ENCODE assay signal across 1 cellular context in the genomic region with DNA sequence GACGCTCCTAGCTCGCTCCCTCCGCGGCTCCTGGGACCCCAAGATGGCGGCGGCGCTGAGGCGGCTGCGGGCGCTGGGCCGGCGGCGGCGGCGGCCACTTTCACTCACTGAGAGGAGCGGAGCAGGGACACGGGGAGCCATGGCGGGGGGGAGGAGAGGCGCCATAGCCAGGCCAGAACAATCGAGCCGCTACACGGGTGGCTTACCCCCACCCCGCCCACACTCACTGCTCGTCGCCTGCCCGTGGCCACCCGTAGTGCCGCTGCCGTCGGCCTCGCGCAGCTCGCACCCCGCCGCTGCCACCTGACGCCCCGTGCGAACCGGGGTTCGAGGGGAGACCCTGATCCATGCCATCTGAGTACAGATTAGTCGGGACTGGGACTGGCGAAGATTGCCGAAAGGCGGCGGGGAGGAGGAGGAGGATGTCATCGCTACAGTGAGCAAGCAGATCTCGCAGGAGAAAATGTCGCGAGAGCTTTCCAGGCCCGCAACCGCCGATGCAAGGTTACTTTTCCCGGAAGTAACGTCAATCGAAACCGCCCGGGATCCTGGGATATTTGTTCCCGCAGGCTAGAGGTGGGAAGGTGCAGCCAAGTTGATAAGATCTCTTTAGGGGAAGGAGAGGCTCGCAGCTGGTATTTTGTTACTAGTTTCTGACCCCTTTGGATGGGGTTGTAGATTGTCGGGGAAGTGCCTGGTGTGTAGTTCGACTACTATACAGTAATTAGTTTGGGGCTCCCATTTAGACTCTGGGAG.
TF ChIP-seq lines count a peak whose summit lies in the region.

A gene with protein sequence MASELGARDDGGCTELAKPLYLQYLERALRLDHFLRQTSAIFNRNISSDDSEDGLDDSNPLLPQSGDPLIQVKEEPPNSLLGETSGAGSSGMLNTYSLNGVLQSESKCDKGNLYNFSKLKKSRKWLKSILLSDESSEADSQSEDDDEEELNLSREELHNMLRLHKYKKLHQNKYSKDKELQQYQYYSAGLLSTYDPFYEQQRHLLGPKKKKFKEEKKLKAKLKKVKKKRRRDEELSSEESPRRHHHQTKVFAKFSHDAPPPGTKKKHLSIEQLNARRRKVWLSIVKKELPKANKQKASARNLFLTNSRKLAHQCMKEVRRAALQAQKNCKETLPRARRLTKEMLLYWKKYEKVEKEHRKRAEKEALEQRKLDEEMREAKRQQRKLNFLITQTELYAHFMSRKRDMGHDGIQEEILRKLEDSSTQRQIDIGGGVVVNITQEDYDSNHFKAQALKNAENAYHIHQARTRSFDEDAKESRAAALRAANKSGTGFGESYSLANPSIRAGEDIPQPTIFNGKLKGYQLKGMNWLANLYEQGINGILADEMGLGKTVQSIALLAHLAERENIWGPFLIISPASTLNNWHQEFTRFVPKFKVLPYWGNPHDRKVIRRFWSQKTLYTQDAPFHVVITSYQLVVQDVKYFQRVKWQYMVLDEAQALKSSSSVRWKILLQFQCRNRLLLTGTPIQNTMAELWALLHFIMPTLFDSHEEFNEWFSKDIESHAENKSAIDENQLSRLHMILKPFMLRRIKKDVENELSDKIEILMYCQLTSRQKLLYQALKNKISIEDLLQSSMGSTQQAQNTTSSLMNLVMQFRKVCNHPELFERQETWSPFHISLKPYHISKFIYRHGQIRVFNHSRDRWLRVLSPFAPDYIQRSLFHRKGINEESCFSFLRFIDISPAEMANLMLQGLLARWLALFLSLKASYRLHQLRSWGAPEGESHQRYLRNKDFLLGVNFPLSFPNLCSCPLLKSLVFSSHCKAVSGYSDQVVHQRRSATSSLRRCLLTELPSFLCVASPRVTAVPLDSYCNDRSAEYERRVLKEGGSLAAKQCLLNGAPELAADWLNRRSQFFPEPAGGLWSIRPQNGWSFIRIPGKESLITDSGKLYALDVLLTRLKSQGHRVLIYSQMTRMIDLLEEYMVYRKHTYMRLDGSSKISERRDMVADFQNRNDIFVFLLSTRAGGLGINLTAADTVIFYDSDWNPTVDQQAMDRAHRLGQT (N-terminal part only) (minus strand): TSS at position 165 of the 756 bp plus-strand sequence. CDS start 19,970 bp downstream, outside the sequence.

TF ChIP-seq in K562, 482 proteins besides CTCF, POLR2A, EP300 and RAD21 (continued from another document):
- TF ChIP-seq, protein P1, sequence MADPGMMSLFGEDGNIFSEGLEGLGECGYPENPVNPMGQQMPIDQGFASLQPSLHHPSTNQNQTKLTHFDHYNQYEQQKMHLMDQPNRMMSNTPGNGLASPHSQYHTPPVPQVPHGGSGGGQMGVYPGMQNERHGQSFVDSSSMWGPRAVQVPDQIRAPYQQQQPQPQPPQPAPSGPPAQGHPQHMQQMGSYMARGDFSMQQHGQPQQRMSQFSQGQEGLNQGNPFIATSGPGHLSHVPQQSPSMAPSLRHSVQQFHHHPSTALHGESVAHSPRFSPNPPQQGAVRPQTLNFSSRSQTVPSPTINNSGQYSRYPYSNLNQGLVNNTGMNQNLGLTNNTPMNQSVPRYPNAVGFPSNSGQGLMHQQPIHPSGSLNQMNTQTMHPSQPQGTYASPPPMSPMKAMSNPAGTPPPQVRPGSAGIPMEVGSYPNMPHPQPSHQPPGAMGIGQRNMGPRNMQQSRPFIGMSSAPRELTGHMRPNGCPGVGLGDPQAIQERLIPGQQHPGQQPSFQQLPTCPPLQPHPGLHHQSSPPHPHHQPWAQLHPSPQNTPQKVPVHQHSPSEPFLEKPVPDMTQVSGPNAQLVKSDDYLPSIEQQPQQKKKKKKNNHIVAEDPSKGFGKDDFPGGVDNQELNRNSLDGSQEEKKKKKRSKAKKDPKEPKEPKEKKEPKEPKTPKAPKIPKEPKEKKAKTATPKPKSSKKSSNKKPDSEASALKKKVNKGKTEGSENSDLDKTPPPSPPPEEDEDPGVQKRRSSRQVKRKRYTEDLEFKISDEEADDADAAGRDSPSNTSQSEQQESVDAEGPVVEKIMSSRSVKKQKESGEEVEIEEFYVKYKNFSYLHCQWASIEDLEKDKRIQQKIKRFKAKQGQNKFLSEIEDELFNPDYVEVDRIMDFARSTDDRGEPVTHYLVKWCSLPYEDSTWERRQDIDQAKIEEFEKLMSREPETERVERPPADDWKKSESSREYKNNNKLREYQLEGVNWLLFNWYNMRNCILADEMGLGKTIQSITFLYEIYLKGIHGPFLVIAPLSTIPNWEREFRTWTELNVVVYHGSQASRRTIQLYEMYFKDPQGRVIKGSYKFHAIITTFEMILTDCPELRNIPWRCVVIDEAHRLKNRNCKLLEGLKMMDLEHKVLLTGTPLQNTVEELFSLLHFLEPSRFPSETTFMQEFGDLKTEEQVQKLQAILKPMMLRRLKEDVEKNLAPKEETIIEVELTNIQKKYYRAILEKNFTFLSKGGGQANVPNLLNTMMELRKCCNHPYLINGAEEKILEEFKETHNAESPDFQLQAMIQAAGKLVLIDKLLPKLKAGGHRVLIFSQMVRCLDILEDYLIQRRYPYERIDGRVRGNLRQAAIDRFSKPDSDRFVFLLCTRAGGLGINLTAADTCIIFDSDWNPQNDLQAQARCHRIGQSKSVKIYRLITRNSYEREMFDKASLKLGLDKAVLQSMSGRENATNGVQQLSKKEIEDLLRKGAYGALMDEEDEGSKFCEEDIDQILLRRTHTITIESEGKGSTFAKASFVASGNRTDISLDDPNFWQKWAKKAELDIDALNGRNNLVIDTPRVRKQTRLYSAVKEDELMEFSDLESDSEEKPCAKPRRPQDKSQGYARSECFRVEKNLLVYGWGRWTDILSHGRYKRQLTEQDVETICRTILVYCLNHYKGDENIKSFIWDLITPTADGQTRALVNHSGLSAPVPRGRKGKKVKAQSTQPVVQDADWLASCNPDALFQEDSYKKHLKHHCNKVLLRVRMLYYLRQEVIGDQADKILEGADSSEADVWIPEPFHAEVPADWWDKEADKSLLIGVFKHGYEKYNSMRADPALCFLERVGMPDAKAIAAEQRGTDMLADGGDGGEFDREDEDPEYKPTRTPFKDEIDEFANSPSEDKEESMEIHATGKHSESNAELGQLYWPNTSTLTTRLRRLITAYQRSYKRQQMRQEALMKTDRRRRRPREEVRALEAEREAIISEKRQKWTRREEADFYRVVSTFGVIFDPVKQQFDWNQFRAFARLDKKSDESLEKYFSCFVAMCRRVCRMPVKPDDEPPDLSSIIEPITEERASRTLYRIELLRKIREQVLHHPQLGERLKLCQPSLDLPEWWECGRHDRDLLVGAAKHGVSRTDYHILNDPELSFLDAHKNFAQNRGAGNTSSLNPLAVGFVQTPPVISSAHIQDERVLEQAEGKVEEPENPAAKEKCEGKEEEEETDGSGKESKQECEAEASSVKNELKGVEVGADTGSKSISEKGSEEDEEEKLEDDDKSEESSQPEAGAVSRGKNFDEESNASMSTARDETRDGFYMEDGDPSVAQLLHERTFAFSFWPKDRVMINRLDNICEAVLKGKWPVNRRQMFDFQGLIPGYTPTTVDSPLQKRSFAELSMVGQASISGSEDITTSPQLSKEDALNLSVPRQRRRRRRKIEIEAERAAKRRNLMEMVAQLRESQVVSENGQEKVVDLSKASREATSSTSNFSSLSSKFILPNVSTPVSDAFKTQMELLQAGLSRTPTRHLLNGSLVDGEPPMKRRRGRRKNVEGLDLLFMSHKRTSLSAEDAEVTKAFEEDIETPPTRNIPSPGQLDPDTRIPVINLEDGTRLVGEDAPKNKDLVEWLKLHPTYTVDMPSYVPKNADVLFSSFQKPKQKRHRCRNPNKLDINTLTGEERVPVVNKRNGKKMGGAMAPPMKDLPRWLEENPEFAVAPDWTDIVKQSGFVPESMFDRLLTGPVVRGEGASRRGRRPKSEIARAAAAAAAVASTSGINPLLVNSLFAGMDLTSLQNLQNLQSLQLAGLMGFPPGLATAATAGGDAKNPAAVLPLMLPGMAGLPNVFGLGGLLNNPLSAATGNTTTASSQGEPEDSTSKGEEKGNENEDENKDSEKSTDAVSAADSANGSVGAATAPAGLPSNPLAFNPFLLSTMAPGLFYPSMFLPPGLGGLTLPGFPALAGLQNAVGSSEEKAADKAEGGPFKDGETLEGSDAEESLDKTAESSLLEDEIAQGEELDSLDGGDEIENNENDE (IDR thresholded peaks at IDR 0.05; ENCODE audit: low read depth, low read length): no peak
- TF ChIP-seq DPF2 (IDR thresholded peaks at IDR 0.05): peak; percentile 74
- no peak; the same call in 1 of the 2 replicates for TF ChIP-seq ERF (CRISPR knock-in tag; IDR thresholded peaks at IDR 0.05)
- no peak; the same call in 1 of the 2 replicates for TF ChIP-seq MTA1 (IDR thresholded peaks at IDR 0.05; ENCODE audit: borderline replicate concordance)
- 0 out of 2 replicates have a peak, but pooled peaks have one; percentile 38 for TF ChIP-seq JUNB (CRISPR knock-in tag; conservative IDR thresholded peaks at IDR 0.05)
- TF ChIP-seq GATAD2A (IDR thresholded peaks at IDR 0.05): peak; percentile 100
- TF ChIP-seq ZNF507 (tag; conservative IDR thresholded peaks at IDR 0.05): no peak
- no peak for TF ChIP-seq SMC3 (conservative IDR thresholded peaks at IDR 0.05; ENCODE audit: insufficient read depth, low read depth, low read length)
- TF ChIP-seq ZNF217 (CRISPR knock-in tag; IDR thresholded peaks at IDR 0.05): no peak
- TF ChIP-seq ILF3 (IDR thresholded peaks at IDR 0.05; ENCODE audit: borderline replicate concordance): no peak
- TF ChIP-seq NEUROD1 (IDR thresholded peaks at IDR 0.05; ENCODE audit: borderline replicate concordance, low read depth, low read length, partially characterized antibody): peak; percentile 87
- TF ChIP-seq FOXA1 (IDR thresholded peaks at IDR 0.05; ENCODE audit: borderline replicate concordance): no peak
- no peak for TF ChIP-seq ESRRB (CRISPR knock-in tag; IDR thresholded peaks at IDR 0.05; ENCODE audit: borderline replicate concordance)
- peak; percentile 70 for TF ChIP-seq PHF20 (IDR thresholded peaks at IDR 0.05; ENCODE audit: partially characterized antibody)
- TF ChIP-seq FOXO4 (CRISPR knock-in tag; IDR thresholded peaks at IDR 0.05): no peak
- TF ChIP-seq ARID1B (IDR thresholded peaks at IDR 0.05): peak; percentile 54
- TF ChIP-seq, protein P2, sequence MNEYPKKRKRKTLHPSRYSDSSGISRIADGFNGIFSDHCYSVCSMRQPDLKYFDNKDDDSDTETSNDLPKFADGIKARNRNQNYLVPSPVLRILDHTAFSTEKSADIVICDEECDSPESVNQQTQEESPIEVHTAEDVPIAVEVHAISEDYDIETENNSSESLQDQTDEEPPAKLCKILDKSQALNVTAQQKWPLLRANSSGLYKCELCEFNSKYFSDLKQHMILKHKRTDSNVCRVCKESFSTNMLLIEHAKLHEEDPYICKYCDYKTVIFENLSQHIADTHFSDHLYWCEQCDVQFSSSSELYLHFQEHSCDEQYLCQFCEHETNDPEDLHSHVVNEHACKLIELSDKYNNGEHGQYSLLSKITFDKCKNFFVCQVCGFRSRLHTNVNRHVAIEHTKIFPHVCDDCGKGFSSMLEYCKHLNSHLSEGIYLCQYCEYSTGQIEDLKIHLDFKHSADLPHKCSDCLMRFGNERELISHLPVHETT (CRISPR knock-in tag; conservative IDR thresholded peaks at IDR 0.05 in 1 of 2, IDR thresholded peaks at IDR 0.05 in 1 of 2): peak in 1 of 2 experiments; percentile 86; a peak in 2 of 4 replicates
- TF ChIP-seq, protein P3, sequence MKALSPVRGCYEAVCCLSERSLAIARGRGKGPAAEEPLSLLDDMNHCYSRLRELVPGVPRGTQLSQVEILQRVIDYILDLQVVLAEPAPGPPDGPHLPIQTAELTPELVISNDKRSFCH (CRISPR knock-in tag; IDR thresholded peaks at IDR 0.05): no peak
- TF ChIP-seq, protein P3 (tag; IDR thresholded peaks at IDR 0.05): peak; percentile 70; the same call in 1 of the 2 replicates
